In the genomic region with DNA sequence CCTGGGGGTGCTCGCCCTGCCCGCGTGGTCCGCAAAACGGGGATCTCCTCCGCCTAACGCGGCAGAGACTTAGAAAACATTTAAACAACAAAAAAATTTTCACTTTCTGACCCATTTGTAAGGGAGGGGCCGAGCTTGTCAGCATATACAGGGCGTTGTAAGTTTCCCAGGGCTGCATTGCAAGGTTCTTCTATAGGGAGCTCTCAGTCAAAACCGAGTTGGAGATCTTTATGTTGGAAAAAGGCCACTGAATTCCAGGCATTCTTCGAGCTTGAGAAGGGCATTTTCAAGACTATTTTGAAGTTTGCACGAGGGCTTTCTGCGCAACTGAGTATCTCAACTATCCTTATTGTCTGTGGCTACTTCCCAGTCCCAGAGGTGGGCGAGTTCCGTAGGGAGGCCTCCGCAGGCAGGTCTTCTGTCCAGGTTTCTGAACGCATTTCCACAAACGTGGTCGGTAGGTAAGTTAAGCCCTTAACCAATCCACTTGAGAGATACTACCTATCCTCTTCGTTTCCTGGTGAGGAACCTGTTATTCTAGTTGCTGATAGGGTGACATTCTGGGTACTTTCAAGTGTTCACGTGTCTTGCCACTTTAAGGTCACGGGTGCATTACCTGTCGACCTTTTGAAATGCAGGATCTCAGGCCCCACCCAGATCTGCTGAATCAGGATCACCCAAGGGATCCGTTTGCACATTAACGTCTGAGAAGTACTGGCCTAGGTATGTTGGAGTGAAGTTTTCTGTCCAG, we compare ENCODE assay signal across 8 cellular contexts. TPM values are rescaled to one million over a fixed set of nuclear protein-coding genes. Genes with fewer than 3 reads are reported as not detected.
DNase-seq lines count a peak whose midpoint lies in the region; ATAC-seq and TF ChIP-seq lines count a peak whose summit lies in the region.

No MANE protein-coding gene starts in this region.

- H3K4me1 ChIP-seq in DND-41 (ENCODE audit: insufficient read depth, low read length) = peaks cover 16% of the 10 kb centered on the region

- H3K9ac ChIP-seq in DND-41 (ENCODE audit: low read depth, low read length) = peak overlapping the region; percentile 65

- no peaks in the 10 kb centered on the region for H3K9me3 ChIP-seq in DND-41 (ENCODE audit: insufficient read depth, low read length, severe bottlenecking)

- H4K20me1 ChIP-seq in DND-41 (ENCODE audit: insufficient read depth, low read length) = no peaks in the 10 kb centered on the region

- H3K79me2 ChIP-seq in DND-41 (ENCODE audit: insufficient read depth, low read length) = no peaks in the 10 kb centered on the region

- H3K36me3 ChIP-seq in DND-41 (ENCODE audit: insufficient read depth, low read length) = no peaks in the 10 kb centered on the region

- peak overlapping the region; percentile 42 to 80; a peak in 3 of 4 replicates for H3K4me3 ChIP-seq in DND-41 (ENCODE audit: low read depth in 1 of 2, low read length in 2 of 2)
- H3K4me3 ChIP-seq in WI38 (ENCODE audit: low read depth, low read length) = peak overlapping the region; percentile 92

- DNase-seq in DND-41 (no peak), HS-27A (ENCODE audit: low read depth) (peak; percentile 46), foreskin melanocyte (peak; percentile 74), omental fat pad (ENCODE audit: low spot score) (no peak), retina (no peak), NCI-H1930 (lab: John Stamatoyannopoulos, UW) (no peak)

- peak overlapping the region; percentile 66 for H3K27ac ChIP-seq in DND-41 (ENCODE audit: low read length)

- no peaks in the 10 kb centered on the region for H3K27me3 ChIP-seq in DND-41 (ENCODE audit: insufficient read depth, low read length, poor library complexity)

- H2AFZ ChIP-seq in DND-41 (ENCODE audit: low read depth, low read length) = peak overlapping the region; percentile 74

- H3K4me2 ChIP-seq in DND-41 (ENCODE audit: insufficient read depth, low read length) = peak overlapping the region; percentile 86

- TF ChIP-seq CTCF in DND-41 (IDR thresholded peaks at IDR 0.05; ENCODE audit: borderline replicate concordance, extremely low read depth, low read length, poor library complexity, severe bottlenecking) (no peak), WI38 (IDR thresholded peaks at IDR 0.05; ENCODE audit: low read depth, low read length) (no peak), omental fat pad (IDR thresholded peaks at IDR 0.05) (no peak)

- ATAC-seq in DND-41 (ENCODE audit: insufficient read depth, low read depth) (no peak), omental fat pad (ENCODE audit: low FRiP score) (peak; percentile 30), GM21717 (IDR thresholded peaks at IDR 0.05; ENCODE audit: unreplicated experiment) (no peak)

RNA-seq across cellular contexts. Expression of a gene that starts 51.5 kb away (rescaled TPM):
- total RNA-seq in omental fat pad = 100 to 1,000 TPM; 114 to 221 (median 156) TPM

Comparison
In these comparisons a context has a peak if more than half of its experiments do, and no peak if none do; other contexts are left out.
1. DNase-seq: peak in HS-27A (single experiment) and foreskin melanocyte (single experiment); none in DND-41 (single experiment), omental fat pad (single experiment), retina (single experiment) and NCI-H1930 (0 of 2).